26 cellular contexts compared by ENCODE assay signal in the genomic region with DNA sequence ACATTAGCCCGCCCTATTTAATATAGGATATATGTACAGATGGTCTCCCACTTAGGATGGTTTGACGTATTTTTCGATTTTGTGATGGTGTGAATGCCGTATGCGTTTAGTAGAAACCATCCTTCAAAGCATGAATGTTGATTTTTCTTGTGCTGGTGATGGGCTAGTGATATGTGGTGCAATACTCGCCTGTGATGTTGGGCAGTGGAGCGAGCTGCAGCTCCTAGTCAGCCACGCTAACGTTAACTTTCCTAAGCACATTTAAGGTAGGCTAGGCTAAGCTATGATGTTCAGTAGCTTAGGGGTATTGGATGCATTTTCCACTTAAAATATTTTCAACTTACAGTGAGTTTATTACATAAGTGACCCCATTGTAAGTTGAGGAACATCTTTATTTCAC.
"Had no signal": no experiment of that assay in that cellular context is flagged by ENCODE, and none has a peak within 500 bp of the region (broad histone marks: within the 10 kb centered on the region; RNA-seq: fewer than 3 reads in every experiment).

No MANE protein-coding gene starts in this region.

- H3K27ac ChIP-seq: dorsolateral prefrontal cortex, lower lobe of right lung, neutrophil, pancreas, right lobe of liver, thoracic aorta, tibial nerve, upper lobe of left lung, uterus had no signal

- H3K4me3 ChIP-seq: dorsolateral prefrontal cortex, lower lobe of right lung, pancreas, right lobe of liver, thoracic aorta, tibial nerve, upper lobe of left lung, uterus had no signal

- H3K27me3 Mint-ChIP-seq: stimulated activated naive B cell treated with anti-CD40 and anti-IgM and Interleukin-4, amounts not matched to agents 10 μg/mL and 1 μg/mL and 100 μg/mL, for 72 hours; stimulated activated naive CD8-positive, alpha-beta T cell treated with anti-CD3 and anti-CD28 coated beads, Interleukin-15, Interleukin-2, amounts not matched to agents 100 ng/mL and 50 ng/mL, for 24 hours had no signal

- H3K36me3 ChIP-seq: lower lobe of right lung, neutrophil, pancreas, right lobe of liver, thoracic aorta, upper lobe of left lung, uterus had no signal

- DNase-seq: cortex of kidney; dorsolateral prefrontal cortex; effector CD4-positive, alpha-beta T cell; hypothalamus; immature natural killer cell; islet precursor cell; kidney glomerular epithelial cell; left colon; left ventricle myocardium superior; lower lobe of right lung; natural killer cell; pancreas; retina; right lobe of liver; small intestine; stimulated activated CD4-positive, alpha-beta T cell treated with anti-CD3 and anti-CD28 coated beads, Interleukin-15, amount 100 ng/mL, for 24 hours; stimulated activated CD4-positive, alpha-beta T cell treated with anti-CD3 and anti-CD28 coated beads, Interleukin-2, amount 100 ng/mL, for 48 hours; stimulated activated naive B cell treated with anti-CD40 and anti-IgM and Interleukin-4, amounts not matched to agents 10 μg/mL and 1 μg/mL and 100 μg/mL, for 72 hours; upper lobe of left lung; uterus had no signal

- H3K9me3 Mint-ChIP-seq: immature natural killer cell; natural killer cell; neural crest cell; stimulated activated naive CD8-positive, alpha-beta T cell treated with anti-CD3 and anti-CD28 coated beads, Interleukin-15, Interleukin-2, amounts not matched to agents 100 ng/mL and 50 ng/mL, for 24 hours had no signal

- H3K4me1 ChIP-seq: lower lobe of right lung, pancreas, right lobe of liver, tibial nerve, upper lobe of left lung, uterus had no signal

- H3K4me3 Mint-ChIP-seq: immature natural killer cell; natural killer cell; neural crest cell; stimulated activated naive B cell treated with anti-CD40 and anti-IgM and Interleukin-4, amounts not matched to agents 10 μg/mL and 1 μg/mL and 100 μg/mL, for 72 hours; stimulated activated naive CD8-positive, alpha-beta T cell treated with anti-CD3 and anti-CD28 coated beads, Interleukin-15, Interleukin-2, amounts not matched to agents 100 ng/mL and 50 ng/mL, for 24 hours had no signal

- H3K27me3 ChIP-seq: dorsolateral prefrontal cortex, neutrophil, pancreas, right lobe of liver, tibial nerve, upper lobe of left lung, uterus had no signal

- FAIRE-seq: frontal cortex, pancreas, small intestine had no signal

- H3K27ac Mint-ChIP-seq: immature natural killer cell; natural killer cell; stimulated activated naive B cell treated with anti-CD40 and anti-IgM and Interleukin-4, amounts not matched to agents 10 μg/mL and 1 μg/mL and 100 μg/mL, for 72 hours; stimulated activated naive CD8-positive, alpha-beta T cell treated with anti-CD3 and anti-CD28 coated beads, Interleukin-15, Interleukin-2, amounts not matched to agents 100 ng/mL and 50 ng/mL, for 24 hours had no signal

- H3K9me3 ChIP-seq: lower lobe of right lung, neutrophil, pancreas, right lobe of liver, thoracic aorta, tibial nerve, upper lobe of left lung, uterus had no signal

- H3K4me1 Mint-ChIP-seq: immature natural killer cell, natural killer cell had no signal
